ENCODE assay signal across 19 cellular contexts in the genomic region with DNA sequence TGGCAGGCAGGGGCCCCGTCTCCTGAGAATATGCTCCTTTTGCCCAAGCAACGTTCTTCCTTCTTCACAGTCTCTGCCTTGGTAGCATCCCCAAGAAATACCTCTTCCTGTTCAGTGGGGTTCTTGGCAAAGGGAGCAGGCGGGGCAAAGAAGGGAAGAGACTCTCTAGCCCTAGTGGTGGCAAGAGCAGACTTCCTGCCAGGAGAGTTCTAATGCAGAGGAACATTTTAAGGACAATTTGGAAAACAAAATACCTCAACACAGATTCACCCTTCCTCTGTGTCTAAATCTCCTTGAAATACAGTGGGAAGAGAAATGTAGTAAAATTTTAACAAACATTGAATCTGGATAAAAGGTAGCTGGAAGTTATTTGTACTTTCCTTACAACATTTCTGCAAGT. TPM values are rescaled to one million over a fixed set of nuclear protein-coding genes. Genes with fewer than 3 reads are reported as not detected.
DNase-seq lines count a peak whose midpoint lies in the region; ATAC-seq lines count a peak whose summit lies in the region.
"Had no signal": no experiment of that assay in that cellular context is flagged by ENCODE, and none has a peak within 500 bp of the region (broad histone marks: within the 10 kb centered on the region; RNA-seq: fewer than 3 reads in every experiment).

A gene (minus strand): TSS at position 101 of the 400 bp plus-strand sequence. CDS start 682 bp downstream, outside the sequence.

- H3K4ac ChIP-seq in trophoblast cell (ENCODE audit: low read depth, low read length) = no peak within 1 kb of the TSS

- no peak within 1 kb of the TSS for H3K18ac ChIP-seq in trophoblast cell (ENCODE audit: low read length)

- no peak within 1 kb of the TSS for H2BK120ac ChIP-seq in trophoblast cell (ENCODE audit: insufficient read depth, low read length, poor library complexity)

- H3K9me3 ChIP-seq in trophoblast cell (ENCODE audit: insufficient read depth, low read depth, low read length) = no peaks in the 10 kb centered on the region
- H3K9me3 ChIP-seq: BLaER1 had no signal

- H3K27ac ChIP-seq in epithelial cell of prostate (peak within 1 kb of the TSS; percentile 79), trophoblast cell (ENCODE audit: low read depth, low read length) (no peak within 1 kb of the TSS)
- H3K27ac ChIP-seq: BLaER1, SK-N-MC had no signal

- no CpG with 5 or more reads among the region's 3 CpGs for WGBS in trophoblast cell (ENCODE audit: extremely low coverage, insufficient coverage, insufficient read length)

- H2AFZ ChIP-seq in trophoblast cell (ENCODE audit: insufficient read depth, low read length, poor library complexity) = peak within 1 kb of the TSS; percentile 10

- no peak within 1 kb of the TSS for H4K8ac ChIP-seq in trophoblast cell (ENCODE audit: low read depth, low read length)

- no peak within 1 kb of the TSS for H2BK12ac ChIP-seq in trophoblast cell (ENCODE audit: low read length)

- DNase-seq in AML-193 (lab: John Stamatoyannopoulos, UW) (peak; percentile 14 to 28), Kasumi-1 (lab: John Stamatoyannopoulos, UW) (peak; percentile 68 to 81), epithelial cell of prostate (ENCODE audit: low read depth, low spot score) (no peak), trophoblast cell (no peak), COR-L47 (lab: John Stamatoyannopoulos, UW) (no peak), NCI-H226 (no peak), NCI-H345 treated with DMSO at 0.1 percent for 48 hours (lab: John Stamatoyannopoulos, UW; ENCODE audit: unreplicated experiment) (no peak)
- DNase-seq: DMS 273 treated with DMSO at 0.1 percent for 48 hours, DND-41, KG1, MV-4-11, NCI-H187, NCI-H345, NCI-H526 had no signal

- no peak within 1 kb of the TSS for H3K23ac ChIP-seq in trophoblast cell (ENCODE audit: low read length)

- no peak within 1 kb of the TSS for H3K14ac ChIP-seq in trophoblast cell (ENCODE audit: low read length)

- H3K4me3 ChIP-seq in trophoblast cell (ENCODE audit: low read depth, low read length) = no peak within 1 kb of the TSS
- H3K4me3 ChIP-seq: BLaER1, SK-N-MC had no signal

- H3K4me2 ChIP-seq in trophoblast cell (ENCODE audit: low read length) = no peak within 1 kb of the TSS
- H3K4me2 ChIP-seq: BLaER1 had no signal

- no peak within 1 kb of the TSS for H2BK5ac ChIP-seq in trophoblast cell (ENCODE audit: low read depth, low read length, poor library complexity)

- H3K9ac ChIP-seq in trophoblast cell (ENCODE audit: low read length) = no peak within 1 kb of the TSS
- H3K9ac ChIP-seq: BLaER1 had no signal

- no peaks in the 10 kb centered on the region for H3K36me3 ChIP-seq in trophoblast cell (ENCODE audit: control insufficient read depth in 1 of 2, insufficient read depth in 2 of 2, low read length in 2 of 2)
- H3K36me3 ChIP-seq: BLaER1 had no signal

- H3K79me1 ChIP-seq in trophoblast cell (ENCODE audit: low read length) = no peaks in the 10 kb centered on the region

- H4K12ac ChIP-seq in trophoblast cell (ENCODE audit: low read depth, low read length) = no peak within 1 kb of the TSS

- H3K4me1 ChIP-seq in trophoblast cell (ENCODE audit: control insufficient read depth in 1 of 2, insufficient read depth in 2 of 2, low read length in 2 of 2) = no peaks in the 10 kb centered on the region
- H3K4me1 ChIP-seq: BLaER1 had no signal

- H4K91ac ChIP-seq in trophoblast cell (ENCODE audit: low read depth, low read length) = no peak within 1 kb of the TSS

- no peak within 1 kb of the TSS for H2AK5ac ChIP-seq in trophoblast cell (ENCODE audit: low read length)

- no peaks in the 10 kb centered on the region for H3K27me3 ChIP-seq in trophoblast cell (ENCODE audit: insufficient read depth, low read length)
- H3K27me3 ChIP-seq: BLaER1 had no signal

- no peak for ATAC-seq in HG03439 (IDR thresholded peaks at IDR 0.05; ENCODE audit: unreplicated experiment)
- ATAC-seq: Panc1, Right ventricle myocardium inferior had no signal

- no peaks in the 10 kb centered on the region for H3K79me2 ChIP-seq in trophoblast cell (ENCODE audit: control insufficient read depth, insufficient read depth, low read length, poor library complexity)

RNA-seq across cellular contexts. Expression of the gene that starts here (rescaled TPM):
- polyA plus RNA-seq in trophoblast cell (2013) = not detected in 2 replicates

Comparison
In these comparisons a context has a peak if more than half of its experiments do, and no peak if none do; other contexts are left out.
1. DNase-seq: peak in AML-193 (2 of 2) and Kasumi-1 (2 of 2); none in epithelial cell of prostate (single experiment), trophoblast cell (0 of 2), COR-L47 (single experiment), NCI-H226 (single experiment) and NCI-H345 treated with DMSO at 0.1 percent for 48 hours (single experiment).